ENCODE assay signal across 23 cellular contexts in genomic region chr13:113579686-113580085, GRCh38. TPM values are rescaled to one million over a fixed set of nuclear protein-coding genes. Genes with fewer than 3 reads are reported as not detected.
DNase-seq lines count a peak whose midpoint lies in the region; ATAC-seq and TF ChIP-seq lines count a peak whose summit lies in the region.
"Had no signal": no experiment of that assay in that cellular context is flagged by ENCODE, and none has a peak within 500 bp of the region (broad histone marks: within the 10 kb centered on the region; RNA-seq: fewer than 3 reads in every experiment).

No MANE protein-coding gene starts in this region.

- no peaks in the 10 kb centered on the region for H3K27me3 Mint-ChIP-seq in endodermal cell (ENCODE audit: insufficient read depth)

- no peak for TF ChIP-seq CTCF in endodermal cell (conservative IDR thresholded peaks at IDR 0.05)
- TF ChIP-seq CTCF in vagina (IDR thresholded peaks at IDR 0.05) = no peak

- peaks cover 3% of the 10 kb centered on the region for H3K4me1 Mint-ChIP-seq in endodermal cell
- H3K4me1 Mint-ChIP-seq: GM23338 had no signal

- in situ Hi-C loops in ACHN (cut with HindIII; ENCODE audit: low pct_ligation_motif_present, low pct_unique_long_range_greater_than_20kb, low sequenced_read_pairs) = no loop called here
- in situ Hi-C loops in KBM-7 (cut with MboI; ENCODE audit: low pct_unique_long_range_greater_than_20kb, low sequenced_read_pairs) = no loop called here

- no peak for TF ChIP-seq POLR2A in vagina (IDR thresholded peaks at IDR 0.05)

- H3K27me3 ChIP-seq in endodermal cell (ENCODE audit: control insufficient read depth, insufficient read depth, low read length, poor library complexity, severe bottlenecking) (no peaks in the 10 kb centered on the region), vagina (no peaks in the 10 kb centered on the region)
- H3K27me3 ChIP-seq: BLaER1 treated with 17β-estradiol and CSF1 and Interleukin-3, amounts not matched to agents 10 nM and 100 nM had no signal

- ATAC-seq in Right ventricle myocardium superior (ENCODE audit: poor library complexity) = no peak
- no peak for ATAC-seq in Right ventricle myocardium inferior
- ATAC-seq: GM23338, Panc1 had no signal

- no peaks in the 10 kb centered on the region for H3K36me3 ChIP-seq in endodermal cell (ENCODE audit: control insufficient read depth, insufficient read depth, low read length)
- H3K36me3 ChIP-seq in vagina = no peaks in the 10 kb centered on the region
- H3K36me3 ChIP-seq: BLaER1 treated with 17β-estradiol and CSF1 and Interleukin-3, amounts not matched to agents 10 nM and 100 nM had no signal

- H3K9ac ChIP-seq in endodermal cell (ENCODE audit: extremely low read depth, low read length, poor library complexity, severe bottlenecking) = no peak overlapping the region
- H3K9ac ChIP-seq: BLaER1 treated with 17β-estradiol and CSF1 and Interleukin-3, amounts not matched to agents 10 nM and 100 nM; KMS-11 had no signal

- intact Hi-C loops in Right ventricle myocardium superior (cut with DNase I) = no loop called here
- intact Hi-C loops in Right ventricle myocardium inferior (cut with DNase I) = no loop called here
- intact Hi-C loops in vagina (cut with DNase I) = no loop called here

- no peak overlapping the region for H3K4me3 Mint-ChIP-seq in endodermal cell
- H3K4me3 Mint-ChIP-seq: CD4-positive, alpha-beta T cell; GM23338; H9 had no signal

- peak; percentile 13 for DNase-seq in Right ventricle myocardium superior
- DNase-seq in Right ventricle myocardium inferior (ENCODE audit: missing footprints) = no peak
- peak; percentile 18 for DNase-seq in endodermal cell
- DNase-seq in mesenteric fat pad (ENCODE audit: low spot score) = peak; percentile 55
- DNase-seq in vagina (ENCODE audit: extremely low spot score in 2 of 2) = peak; percentile 34 to 37
- no peak for DNase-seq in foreskin melanocyte
- no peak for DNase-seq in ACHN
- DNase-seq in KBM-7 = no peak
- DNase-seq: CD4-positive, alpha-beta T cell; H9; IMR-90; MM.1S; NCI-H2029 treated with DMSO at 0.1 percent for 48 hours; NCI-H226; NCI-H510A; NCI-H69; SIG-M5 had no signal

- peaks cover 6% of the 10 kb centered on the region for H3K9me3 Mint-ChIP-seq in endodermal cell
- H3K9me3 Mint-ChIP-seq: GM23338 had no signal

- peaks cover 12% of the 10 kb centered on the region for H3K9me3 ChIP-seq in endodermal cell (ENCODE audit: control insufficient read depth, low read length)
- no peaks in the 10 kb centered on the region for H3K9me3 ChIP-seq in vagina

- 93 to 96% methylated on average over 7 to 8 of the region's 8 CpGs for WGBS in endodermal cell (ENCODE audit: insufficient coverage in 1 of 2, insufficient read length in 1 of 2), 2 experiments

- no peak overlapping the region for H3K4me3 ChIP-seq in endodermal cell (ENCODE audit: low read length)
- H3K4me3 ChIP-seq in vagina = no peak overlapping the region
- H3K4me3 ChIP-seq: BLaER1 treated with 17β-estradiol and CSF1 and Interleukin-3, amounts not matched to agents 10 nM and 100 nM; GM23338; SK-N-MC had no signal

- H3K4me1 ChIP-seq in endodermal cell (ENCODE audit: control insufficient read depth, insufficient read depth, low read length) (no peaks in the 10 kb centered on the region), vagina (no peaks in the 10 kb centered on the region)

- H3K27ac ChIP-seq in endodermal cell (ENCODE audit: low read depth, low read length) = no peak overlapping the region
- H3K27ac ChIP-seq in vagina = no peak overlapping the region
- H3K27ac ChIP-seq: BLaER1 treated with 17β-estradiol and CSF1 and Interleukin-3, amounts not matched to agents 10 nM and 100 nM; KMS-11; RWPE1; SK-N-MC had no signal

- no peaks in the 10 kb centered on the region for H3K36me3 Mint-ChIP-seq in endodermal cell (ENCODE audit: low read depth)

- H3K27ac Mint-ChIP-seq in endodermal cell = no peak overlapping the region
- H3K27ac Mint-ChIP-seq: CD4-positive, alpha-beta T cell; GM23338; H9 had no signal

RNA-seq across cellular contexts. Expression of gene TFDP1, which starts 4.9 kb away (rescaled TPM):
- total RNA-seq in Right ventricle myocardium superior (42.1 TPM), Right ventricle myocardium inferior (46.7 TPM), endodermal cell (10 to 100 TPM; 74.8 to 76.1 TPM), mesenteric fat pad (66.4 TPM), vagina (40.0 TPM)
- 84.3 TPM for polyA plus RNA-seq in endodermal cell (2013, experiment 1 of 2)
- polyA plus RNA-seq in endodermal cell (2013, experiment 2 of 2) = 82.9 TPM

Comparison
In these comparisons a context has a peak if more than half of its experiments do, and no peak if none do; other contexts are left out.
1. DNase-seq: peak in Right ventricle myocardium superior (single experiment), endodermal cell (single experiment), mesenteric fat pad (single experiment) and vagina (2 of 2); none in Right ventricle myocardium inferior (single experiment), foreskin melanocyte (single experiment), ACHN (single experiment) and KBM-7 (single experiment).